In genomic region chr17:49646391-49647255, GRCh38 we compare ENCODE assay signal across 8 cellular contexts. TPM values are rescaled to one million over a fixed set of nuclear protein-coding genes. Genes with fewer than 3 reads are reported as not detected.
DNase-seq lines count a peak whose midpoint lies in the region; ATAC-seq and TF ChIP-seq lines count a peak whose summit lies in the region.

No MANE protein-coding gene starts in this region.

- peak overlapping the region; percentile 22 for H3K27ac ChIP-seq in cardiac muscle cell

- DNase-seq in GM04504 (ENCODE audit: low read depth), result peak; percentile 35
- DNase-seq in activated T-cell treated with anti-CD3 and anti-CD28 coated beads, Interleukin-2, amount 50 U/mL, for 4 hours, result no peak
- DNase-seq in cardiac muscle cell (ENCODE audit: low read depth in 1 of 2, low spot score in 1 of 2), result peak in 1 of 2 donors; percentile 58
- DNase-seq in stimulated activated CD4-positive, alpha-beta T cell treated with anti-CD3 and anti-CD28 coated beads, Interleukin-1b, Interleukin-23, amount 100 ng/mL, for 48 hours, result peak; percentile 54
- no peak for DNase-seq in activated gamma-delta T cell (lab: John Stamatoyannopoulos, UW)
- DNase-seq in NCI-H187 treated with DMSO at 0.1 percent for 48 hours (lab: John Stamatoyannopoulos, UW), result no peak

- H3K36me3 ChIP-seq in cardiac muscle cell, result no peaks in the 10 kb centered on the region

- H3K27me3 ChIP-seq in cardiac muscle cell, result no peaks in the 10 kb centered on the region

- H3K36me3 Mint-ChIP-seq in activated T-cell treated with anti-CD3 and anti-CD28 coated beads, Interleukin-2, amount 50 U/mL, for 4 hours (ENCODE audit: insufficient read depth), result peaks cover 15% of the 10 kb centered on the region

- H3K4me3 Mint-ChIP-seq in activated T-cell treated with anti-CD3 and anti-CD28 coated beads, Interleukin-2, amount 50 U/mL, for 4 hours, result no peak overlapping the region

- peaks cover 48% of the 10 kb centered on the region for H3K4me1 Mint-ChIP-seq in activated T-cell treated with anti-CD3 and anti-CD28 coated beads, Interleukin-2, amount 50 U/mL, for 4 hours (ENCODE audit: low read depth)

- H3K4me3 ChIP-seq in cardiac muscle cell, result no peak overlapping the region

- TF ChIP-seq CTCF in cardiac muscle cell (IDR thresholded peaks at IDR 0.05; ENCODE audit: low read depth, low read length), result no peak

- peaks cover 21% of the 10 kb centered on the region for H3K4me1 ChIP-seq in cardiac muscle cell (ENCODE audit: low read depth)

- H3K9me3 Mint-ChIP-seq in activated T-cell treated with anti-CD3 and anti-CD28 coated beads, Interleukin-2, amount 50 U/mL, for 4 hours, result no peaks in the 10 kb centered on the region

- ATAC-seq in HG03108 (IDR thresholded peaks at IDR 0.05; ENCODE audit: unreplicated experiment) (peak; percentile 51), HG02852 (IDR thresholded peaks at IDR 0.05; ENCODE audit: unreplicated experiment) (no peak)
- ATAC-seq in activated T-cell treated with anti-CD3 and anti-CD28 coated beads, Interleukin-2, amount 50 U/mL, for 4 hours, result peak; percentile 92 to 95

- H3K27me3 Mint-ChIP-seq in activated T-cell treated with anti-CD3 and anti-CD28 coated beads, Interleukin-2, amount 50 U/mL, for 4 hours (ENCODE audit: low read depth), result no peaks in the 10 kb centered on the region

- H3K9me3 ChIP-seq in cardiac muscle cell (ENCODE audit: low read depth), result no peaks in the 10 kb centered on the region

RNA-seq across cellular contexts. Expression of gene SPOP, which starts 31.3 kb away (rescaled TPM):
- 10 to 100 TPM; 61.4 to 78.1 (median 71.9) TPM for total RNA-seq in activated T-cell treated with anti-CD3 and anti-CD28 coated beads, Interleukin-2, amount 50 U/mL, for 4 hours
- 46.0 and 54.4 TPM in 2 replicates for total RNA-seq in cardiac muscle cell
- polyA plus RNA-seq in cardiac muscle cell, result 92.2 and 111 TPM in 2 replicates

Comparison
In these comparisons a context has a peak if more than half of its experiments do, and no peak if none do; other contexts are left out.
1. DNase-seq: peak in GM04504 (single experiment) and stimulated activated CD4-positive, alpha-beta T cell treated with anti-CD3 and anti-CD28 coated beads, Interleukin-1b, Interleukin-23, amount 100 ng/mL, for 48 hours (single experiment); none in activated T-cell treated with anti-CD3 and anti-CD28 coated beads, Interleukin-2, amount 50 U/mL, for 4 hours (single experiment), activated gamma-delta T cell (single experiment) and NCI-H187 treated with DMSO at 0.1 percent for 48 hours (single experiment).